In the genomic region with DNA sequence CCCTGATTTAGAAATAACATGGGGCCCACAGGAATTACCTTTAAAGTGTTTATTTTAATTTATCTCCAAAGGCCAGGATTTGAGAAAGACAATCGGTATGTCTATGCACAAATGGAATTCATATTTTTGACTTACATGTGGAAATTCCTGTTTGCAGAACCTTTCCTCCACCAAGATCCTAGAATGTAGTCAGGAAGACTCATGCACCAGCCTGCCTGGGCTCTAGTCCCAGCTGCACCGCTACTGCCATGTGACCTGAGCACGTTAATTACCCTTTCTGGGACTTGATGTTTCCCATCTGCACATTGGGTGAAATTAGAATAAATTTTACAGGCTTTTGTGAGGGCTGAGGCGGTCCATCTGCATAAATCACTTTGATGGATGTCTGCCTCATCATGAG, we compare ENCODE assay signal across 31 cellular contexts.
"Had no signal": no experiment of that assay in that cellular context is flagged by ENCODE, and none has a peak within 500 bp of the region (broad histone marks: within the 10 kb centered on the region; RNA-seq: fewer than 3 reads in every experiment).

No MANE protein-coding gene starts in this region.

- H3K4me1 Mint-ChIP-seq: activated CD4-positive, alpha-beta memory T cell treated with anti-CD3 and anti-CD28 coated beads, Interleukin-2, amount 10 ng/mL, durations not matched to agents 7 days and 5 days; activated CD4-positive, alpha-beta T cell treated with anti-CD3 and anti-CD28 coated beads, Interleukin-2, amount 10 ng/mL, durations not matched to agents 7 days and 5 days; stimulated activated memory B cell treated with anti-CD40 and anti-IgM and Interleukin-4, amounts not matched to agents 10 μg/mL and 1 μg/mL and 100 μg/mL, for 72 hours had no signal

- H3K4me3 ChIP-seq: cardiac muscle cell, left ventricle myocardium inferior, lung, pancreas, prostate gland, smooth muscle cell, stomach, suprapubic skin, upper lobe of left lung, vagina had no signal

- H3K27ac ChIP-seq: left ventricle myocardium inferior, pancreas, prostate gland, suprapubic skin, upper lobe of left lung, vagina had no signal

- H3K9me3 Mint-ChIP-seq: dendritic cell treated with granulocyte-macrophage colony-stimulating factor and Interleukin-4, amounts not matched to agents 40 ng/mL and 50 ng/mL, for 4 days; endodermal cell; nephron; stimulated activated memory B cell treated with anti-CD40 and anti-IgM and Interleukin-4, amounts not matched to agents 10 μg/mL and 1 μg/mL and 100 μg/mL, for 72 hours had no signal

- ATAC-seq: esophagus mucosa; pancreas; stimulated activated memory B cell treated with anti-CD40 and anti-IgM and Interleukin-4, amounts not matched to agents 10 μg/mL and 1 μg/mL and 100 μg/mL, for 72 hours; T-helper 17 cell had no signal

- H3K27ac Mint-ChIP-seq: activated CD4-positive, alpha-beta memory T cell treated with anti-CD3 and anti-CD28 coated beads, Interleukin-2, amount 10 ng/mL, durations not matched to agents 7 days and 5 days; activated CD4-positive, alpha-beta T cell treated with anti-CD3 and anti-CD28 coated beads, Interleukin-2, amount 10 ng/mL, durations not matched to agents 7 days and 5 days; activated T-cell treated with anti-CD3 and anti-CD28 coated beads, Interleukin-2, amount 50 U/mL, for 24 hours; dendritic cell treated with granulocyte-macrophage colony-stimulating factor and Interleukin-4, amounts not matched to agents 40 ng/mL and 50 ng/mL, for 4 days; stimulated activated memory B cell treated with anti-CD40 and anti-IgM and Interleukin-4, amounts not matched to agents 10 μg/mL and 1 μg/mL and 100 μg/mL, for 72 hours; T-helper 17 cell had no signal

- H3K27me3 ChIP-seq: cardiac muscle cell, pancreas, suprapubic skin, upper lobe of left lung, vagina had no signal

- H3K4me1 ChIP-seq: pancreas, prostate gland had no signal

- H3K4me3 Mint-ChIP-seq: activated CD4-positive, alpha-beta memory T cell treated with anti-CD3 and anti-CD28 coated beads, Interleukin-2, amount 10 ng/mL, durations not matched to agents 7 days and 5 days; activated CD4-positive, alpha-beta T cell treated with anti-CD3 and anti-CD28 coated beads, Interleukin-2, amount 10 ng/mL, durations not matched to agents 7 days and 5 days; activated T-cell treated with anti-CD3 and anti-CD28 coated beads, Interleukin-2, amount 50 U/mL, for 24 hours; dendritic cell treated with granulocyte-macrophage colony-stimulating factor and Interleukin-4, amounts not matched to agents 40 ng/mL and 50 ng/mL, for 4 days; stimulated activated memory B cell treated with anti-CD40 and anti-IgM and Interleukin-4, amounts not matched to agents 10 μg/mL and 1 μg/mL and 100 μg/mL, for 72 hours; T-helper 17 cell had no signal

- H3K36me3 Mint-ChIP-seq: stimulated activated memory B cell treated with anti-CD40 and anti-IgM and Interleukin-4, amounts not matched to agents 10 μg/mL and 1 μg/mL and 100 μg/mL, for 72 hours had no signal

- H3K4me2 ChIP-seq: smooth muscle cell had no signal

- DNase-seq: activated CD4-positive, alpha-beta memory T cell treated with anti-CD3 and anti-CD28 coated beads, Interleukin-2, amount 10 ng/mL, durations not matched to agents 7 days and 5 days; activated CD4-positive, alpha-beta T cell treated with anti-CD3 and anti-CD28 coated beads for 1 hour; activated CD4-positive, alpha-beta T cell treated with anti-CD3 and anti-CD28 coated beads, Interleukin-2, amount 10 ng/mL, durations not matched to agents 7 days and 5 days; activated CD8-positive, alpha-beta memory T cell treated with anti-CD3 and anti-CD28 coated beads, Interleukin-2, amount 50 U/mL, for 48 hours; activated gamma-delta T cell treated with Interleukin-2 at 50 U/mL for 16 hours; activated naive CD4-positive, alpha-beta T cell treated with anti-CD3 and anti-CD28 coated beads, Interleukin-2, amount 50 U/mL, for 16 hours; activated T-cell treated with anti-CD3 and anti-CD28 coated beads, Interleukin-2, amount 50 U/mL, for 24 hours; amniotic stem cell; endodermal cell; islet precursor cell; left ventricle myocardium inferior; nucleus accumbens; pancreas; retina; stimulated activated CD4-positive, alpha-beta T cell treated with anti-CD3 and anti-CD28 coated beads, Interleukin-1b, Interleukin-23, amount 100 ng/mL, for 48 hours; stimulated activated CD4-positive, alpha-beta T cell treated with anti-CD3 and anti-CD28 coated beads, Interleukin-4, amount 100 ng/mL, for 4 hours; stimulated activated CD8-positive, alpha-beta memory T cell treated with anti-CD3 and anti-CD28 coated beads, Interleukin-4, amount 100 ng/mL, for 48 hours; stomach; T-helper 17 cell; T1000; upper lobe of left lung had no signal

- H3K36me3 ChIP-seq: cardiac muscle cell, left ventricle myocardium inferior, pancreas, prostate gland, stomach, suprapubic skin, upper lobe of left lung, vagina had no signal

- H3K9me3 ChIP-seq: left ventricle myocardium inferior, pancreas, prostate gland, suprapubic skin, upper lobe of left lung, vagina had no signal
